In the genomic region with DNA sequence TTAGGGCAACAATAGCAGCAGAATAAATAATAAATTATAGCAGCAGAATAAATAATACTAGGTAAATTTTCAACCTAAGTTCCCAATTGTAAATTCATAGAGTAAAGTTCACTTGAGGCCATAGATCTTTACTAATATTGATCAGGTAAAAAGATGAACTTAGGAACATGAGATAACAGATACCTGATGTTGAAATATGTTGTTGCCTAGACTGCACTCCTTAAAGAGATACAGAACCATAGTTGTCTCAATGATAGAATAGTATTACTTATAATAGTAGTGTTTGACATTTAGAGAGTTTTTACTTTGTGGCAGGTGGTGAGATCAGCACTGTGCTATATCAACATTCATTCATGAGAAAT, we compare ENCODE assay signal across 34 cellular contexts. TPM values are rescaled to one million over a fixed set of nuclear protein-coding genes. Genes with fewer than 3 reads are reported as not detected.
"Had no signal": no experiment of that assay in that cellular context is flagged by ENCODE, and none has a peak within 500 bp of the region (broad histone marks: within the 10 kb centered on the region; RNA-seq: fewer than 3 reads in every experiment).

No MANE protein-coding gene starts in this region.

- H3K27ac ChIP-seq: neutrophil, pancreas, prostate gland, skin epidermis, stomach, thoracic aorta, thyroid gland, tibial nerve, upper lobe of left lung, vagina had no signal

- DNase-seq: naive thymus-derived CD8-positive, alpha-beta T cell; nephron progenitor cell; nucleus accumbens; pancreas; retina; right cardiac atrium; stimulated activated CD4-positive, alpha-beta T cell treated with anti-CD3 and anti-CD28 coated beads, Interleukin-15, amount 100 ng/mL, for 24 hours; stimulated activated CD4-positive, alpha-beta T cell treated with anti-CD3 and anti-CD28 coated beads, Interleukin-2, amount 100 ng/mL, for 24 hours; stimulated activated CD4-positive, alpha-beta T cell treated with anti-CD3 and anti-CD28 coated beads, Interleukin-2, amount 100 ng/mL, for 48 hours; stimulated activated CD4-positive, alpha-beta T cell treated with anti-CD3 and anti-CD28 coated beads, Interleukin-4, amount 100 ng/mL, for 24 hours; stimulated activated naive B cell treated with anti-CD40 and anti-IgM and Interleukin-4, amounts not matched to agents 10 μg/mL and 1 μg/mL and 100 μg/mL, for 72 hours; stimulated activated naive CD4-positive, alpha-beta T cell treated with Interleukin-2 at 50 U/mL for 16 hours; stomach; thyroid gland; trophoblast cell; upper lobe of left lung had no signal

- H3K36me3 ChIP-seq: neutrophil, pancreas, prostate gland, stomach, thoracic aorta, thyroid gland, tibial nerve, upper lobe of left lung, vagina had no signal

- H3K4me3 ChIP-seq: pancreas, prostate gland, skin epidermis, stomach, thoracic aorta, thyroid gland, tibial nerve, upper lobe of left lung, vagina had no signal

- H3K27me3 ChIP-seq: neutrophil, pancreas, stomach, thyroid gland, tibial nerve, upper lobe of left lung, vagina had no signal

- ATAC-seq: naive thymus-derived CD8-positive, alpha-beta T cell; natural killer cell treated with Interleukin-12 subunit alpha and Interleukin-12 subunit beta and Interleukin-15 and Interleukin-18, amount 100 ng/mL, for 72 hours; pancreas; right cardiac atrium; sciatic nerve; stimulated activated effector memory CD8-positive, alpha-beta T cell treated with anti-CD3 and anti-CD28 coated beads, Interleukin-12 subunit alpha, Interleukin-12 subunit beta, amount 100 ng/mL, for 72 hours; stimulated activated naive B cell treated with anti-CD40 and anti-IgM and Interleukin-4, amounts not matched to agents 10 μg/mL and 1 μg/mL and 100 μg/mL, for 72 hours had no signal

- FAIRE-seq: urothelium cell line had no signal

- H3K9me3 ChIP-seq: neutrophil, pancreas, prostate gland, thoracic aorta, thyroid gland, upper lobe of left lung, vagina had no signal

- H3K4me1 ChIP-seq: pancreas, prostate gland, stomach, tibial nerve, upper lobe of left lung, vagina had no signal

RNA-seq across cellular contexts. Expression of a gene that starts 0.4 kb away (rescaled TPM):
- total RNA-seq: naive thymus-derived CD8-positive, alpha-beta T cell; natural killer cell treated with Interleukin-12 subunit alpha and Interleukin-12 subunit beta and Interleukin-15 and Interleukin-18, amount 100 ng/mL, for 72 hours; neural crest cell; omental fat pad; osteocyte; pancreas; posterior vena cava; prostate gland; pulmonary artery endothelial cell; right cardiac atrium; sciatic nerve; subcutaneous adipose tissue; temporal lobe; thoracic aorta; thyroid gland; tibial nerve; upper lobe of left lung; ureter; vagina had no signal
- polyA plus RNA-seq: naive thymus-derived CD8-positive, alpha-beta T cell; pancreas; right cardiac atrium; stomach had no signal
